Comparison of ENCODE assay signal across 1 cellular context in genomic region chr6:149318581-149319286, GRCh38.
A peak's percentile ranks its signal among the peaks of the same experiment; 100 is the strongest.
TF ChIP-seq lines count a peak whose summit lies in the region.

No MANE protein-coding gene starts in this region.

TF ChIP-seq in GM12878, 131 proteins besides CTCF, POLR2A, EP300 and RAD21 (continued from another document):
- TF ChIP-seq ZNF687 (IDR thresholded peaks at IDR 0.05) (no peak), CBX3 (IDR thresholded peaks at IDR 0.05; ENCODE audit: borderline replicate concordance, low read depth) (no peak), EZH2 (IDR thresholded peaks at IDR 0.05; ENCODE audit: borderline replicate concordance, control insufficient read depth, low read depth, low read length) (no peak), SREBF1 (IDR thresholded peaks at IDR 0.05; ENCODE audit: low read length) (no peak), LARP7 (IDR thresholded peaks at IDR 0.05) (no peak), ZSCAN29 (IDR thresholded peaks at IDR 0.05) (no peak), ETV6 (conservative IDR thresholded peaks at IDR 0.05 in 1 of 2, IDR thresholded peaks at IDR 0.05 in 1 of 2; ENCODE audit: borderline replicate concordance in 1 of 2, low read depth in 1 of 2) (peak in 1 of 2 experiments; percentile 12; a peak in 1 of 4 replicates), IRF3 (IDR thresholded peaks at IDR 0.05) (no peak), PKNOX1 (IDR thresholded peaks at IDR 0.05) (no peak), BACH1 (IDR thresholded peaks at IDR 0.05; ENCODE audit: borderline replicate concordance) (no peak), ZNF24 (IDR thresholded peaks at IDR 0.05) (no peak), NBN (IDR thresholded peaks at IDR 0.05) (no peak), ZNF384 (IDR thresholded peaks at IDR 0.05; ENCODE audit: borderline replicate concordance, low read depth, low read length) (no peak), NR2C1 (IDR thresholded peaks at IDR 0.05) (no peak), STAT3 (IDR thresholded peaks at IDR 0.05; ENCODE audit: low read depth, low read length) (no peak), RAD51 (IDR thresholded peaks at IDR 0.05) (no peak), ZBTB11 (CRISPR knock-in tag; IDR thresholded peaks at IDR 0.05) (no peak), IKZF2 (IDR thresholded peaks at IDR 0.05) (peak; percentile 66 to 68; a peak in 3 of 4 replicates), RBBP5 (conservative IDR thresholded peaks at IDR 0.05) (no peak), JUND (IDR thresholded peaks at IDR 0.05; ENCODE audit: low read depth, low read length) (no peak), USF1 (IDR thresholded peaks at IDR 0.05; ENCODE audit: borderline replicate concordance, extremely low read length, insufficient read depth, low read depth, low read length) (no peak)
TF ChIP-seq in GM12878: peak in this region for 17.
